8 cellular contexts compared by ENCODE assay signal in the genomic region with DNA sequence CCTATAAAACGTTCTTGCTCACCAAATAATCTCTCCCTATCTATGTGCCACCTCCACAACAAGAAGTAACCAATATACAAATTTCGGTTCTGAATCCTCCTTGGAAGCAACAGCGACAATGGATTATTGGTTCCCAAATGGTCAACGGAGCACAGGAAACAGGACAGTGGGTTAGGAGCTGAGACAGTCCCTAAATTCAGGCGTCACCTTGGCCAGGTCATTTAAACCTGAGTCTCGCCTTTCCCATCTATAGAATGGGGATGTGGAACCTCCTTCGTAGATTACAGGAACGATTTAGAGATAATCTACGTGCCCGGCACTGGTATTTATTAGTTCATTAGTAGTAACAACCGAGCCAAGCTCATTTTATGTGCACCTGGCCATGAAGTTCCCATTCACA. TPM values are rescaled to one million over a fixed set of nuclear protein-coding genes. Genes with fewer than 3 reads are reported as not detected.
A peak's percentile ranks its signal among the peaks of the same experiment; 100 is the strongest.
DNase-seq lines count a peak whose midpoint lies in the region; ATAC-seq and TF ChIP-seq lines count a peak whose summit lies in the region.

No MANE protein-coding gene starts in this region.

- H3K4me1 Mint-ChIP-seq in T-helper 17 cell, result peaks cover 14% of the 10 kb centered on the region

- peak overlapping the region; percentile 85 to 97 (median 94) for H3K27ac ChIP-seq in gastroesophageal sphincter

- TF ChIP-seq CTCF in gastroesophageal sphincter (IDR thresholded peaks at IDR 0.05) (no peak), omental fat pad (IDR thresholded peaks at IDR 0.05) (no peak)

- no peaks in the 10 kb centered on the region for H3K27me3 Mint-ChIP-seq in T-helper 17 cell

- no peaks in the 10 kb centered on the region for H3K36me3 Mint-ChIP-seq in T-helper 17 cell (ENCODE audit: low read depth)

- no peak for ATAC-seq in T-helper 17 cell
- no peak for ATAC-seq in gastroesophageal sphincter
- ATAC-seq in HG03280 (IDR thresholded peaks at IDR 0.05; ENCODE audit: unreplicated experiment), result no peak
- ATAC-seq in HG03139 (IDR thresholded peaks at IDR 0.05; ENCODE audit: unreplicated experiment), result no peak
- no peak for ATAC-seq in omental fat pad (ENCODE audit: low FRiP score)

- no peak for TF ChIP-seq EP300 in gastroesophageal sphincter (IDR thresholded peaks at IDR 0.05)

- WGBS in gastroesophageal sphincter (ENCODE audit: low coverage in 1 of 2), 2 donors, result 47 to 59% methylated on average over 8 to 11 of the region's 11 CpGs

- peak; percentile 6 for DNase-seq in H7
- DNase-seq in T-helper 17 cell, result no peak
- DNase-seq in skeletal muscle cell (ENCODE audit: low read depth), result no peak
- no peak for DNase-seq in NCI-H2171 treated with DMSO at 0.1 percent for 48 hours (lab: John Stamatoyannopoulos, UW)
- no peak for DNase-seq in omental fat pad (ENCODE audit: low spot score)

- no peak for TF ChIP-seq POLR2A in gastroesophageal sphincter (IDR thresholded peaks at IDR 0.05)

- H3K4me3 ChIP-seq in H7 (ENCODE audit: insufficient read depth, low read depth, low read length) (peak overlapping the region; percentile 60), gastroesophageal sphincter (peak overlapping the region; percentile 91 to 96), skeletal muscle cell (ENCODE audit: low read depth, low read length) (peak overlapping the region; percentile 89)

- peaks cover under 1 to 56% (median 6%) of the 10 kb centered on the region in 3 donors for H3K4me1 ChIP-seq in gastroesophageal sphincter

- peak overlapping the region; percentile 93 for H3K4me3 Mint-ChIP-seq in T-helper 17 cell

- peak overlapping the region; percentile 11 for H3K27ac Mint-ChIP-seq in T-helper 17 cell

- H3K36me3 ChIP-seq in H7 (replicated peaks; ENCODE audit: control insufficient read depth, insufficient read depth, low read length) (no peaks in the 10 kb centered on the region), gastroesophageal sphincter (peaks cover 0 to 21% of the 10 kb centered on the region in 2 donors)

- H3K9me3 ChIP-seq in T-helper 17 cell (ENCODE audit: control insufficient read depth, low read length, poor library complexity, severe bottlenecking), result no peaks in the 10 kb centered on the region
- no peaks in the 10 kb centered on the region for H3K9me3 ChIP-seq in gastroesophageal sphincter

- H3K27me3 ChIP-seq in H7 (ENCODE audit: control insufficient read depth, insufficient read depth, low read length), result no peaks in the 10 kb centered on the region; the same call in 1 of the 2 replicates
- H3K27me3 ChIP-seq in gastroesophageal sphincter, result no peaks in the 10 kb centered on the region

RNA-seq across cellular contexts. Expression of gene NT5DC3, which starts 1.1 kb away (rescaled TPM):
- total RNA-seq in H7 (2014; rRNA removed; shearing (Covaris generic)), result 6.3 and 11.0 TPM in 2 replicates
- total RNA-seq in T-helper 17 cell (1 to 10 TPM; 6.5 to 8.3 TPM), gastroesophageal sphincter (100 to 1,000 TPM in 3 of 4 donors, 10 to 100 TPM in 1; 64.5 to 185 (median 131) TPM), omental fat pad (10 to 100 TPM in 1 of 4 donors, 1 to 10 TPM in 3; 4.1 to 10.2 (median 7.0) TPM)
